21 cellular contexts compared by ENCODE assay signal in the genomic region with DNA sequence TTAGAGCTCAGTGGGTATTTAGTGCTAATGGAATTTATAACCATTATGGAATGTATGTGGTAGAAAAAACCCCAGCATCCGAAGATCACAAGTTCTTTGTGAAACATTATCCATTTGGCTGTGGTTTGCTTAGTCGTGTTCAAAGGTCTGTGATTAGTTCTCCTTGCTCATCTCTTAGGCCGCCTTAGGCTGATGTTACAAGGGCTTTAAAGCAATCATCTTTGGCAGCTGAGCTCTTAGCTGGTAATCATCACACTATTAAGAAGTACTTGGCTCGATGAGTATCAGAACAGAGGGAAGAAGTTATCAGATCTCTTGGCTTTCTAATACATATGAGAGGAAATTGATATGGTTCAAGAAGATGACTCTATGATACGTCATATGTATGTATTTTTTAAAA.
DNase-seq lines count a peak whose midpoint lies in the region; ATAC-seq and TF ChIP-seq lines count a peak whose summit lies in the region.
"Had no signal": no experiment of that assay in that cellular context is flagged by ENCODE, and none has a peak within 500 bp of the region (broad histone marks: within the 10 kb centered on the region; RNA-seq: fewer than 3 reads in every experiment).

No MANE protein-coding gene starts in this region.

- in situ Hi-C loops in mammary epithelial cell (cut with MboI; ENCODE audit: low sequenced_read_pairs in 2 of 2) = no loop called here

- no peaks in the 10 kb centered on the region for H3K9me3 ChIP-seq in mammary epithelial cell (replicated peaks; ENCODE audit: insufficient read depth, low read length)

- H3K4me2 ChIP-seq in mammary epithelial cell (ENCODE audit: insufficient read depth, low read depth, low read length) = peak overlapping the region; percentile 61

- DNase-seq in AG10803 (ENCODE audit: low read depth) = peak; percentile 91
- peak; percentile 80 for DNase-seq in M059J (ENCODE audit: low read depth)
- DNase-seq in mammary epithelial cell = peak; percentile 88
- DNase-seq in kidney tubule cell (ENCODE audit: low spot score) = peak; percentile 48
- no peak for DNase-seq in NCI-H2171 treated with DMSO at 0.1 percent for 48 hours (lab: John Stamatoyannopoulos, UW)
- no peak for DNase-seq in NCI-H748 (lab: John Stamatoyannopoulos, UW; ENCODE audit: unreplicated experiment)
- DNase-seq: activated CD4-positive, alpha-beta memory T cell treated with anti-CD3 and anti-CD28 coated beads for 36 hours; activated naive CD4-positive, alpha-beta T cell treated with anti-CD3 and anti-CD28 coated beads, Interleukin-2, amount 50 U/mL, for 16 hours; C1 segment of cervical spinal cord; dermis blood vessel endothelial cell; GF-D8; head of caudate nucleus; MM.1S; NCI-H446; RPMI8226; T1000 had no signal

- H3K27me3 ChIP-seq in mammary epithelial cell (ENCODE audit: insufficient read depth, low read length) = no peaks in the 10 kb centered on the region

- no peak for TF ChIP-seq CTCF in AG10803 (conservative IDR thresholded peaks at IDR 0.05; ENCODE audit: low read length)
- no peak for TF ChIP-seq CTCF in mammary epithelial cell (conservative IDR thresholded peaks at IDR 0.05 in 1 of 2, IDR thresholded peaks at IDR 0.05 in 1 of 2; ENCODE audit: extremely low read depth in 1 of 2, insufficient read depth in 1 of 2, low read depth in 1 of 2, low read length in 2 of 2)

- H3K4me3 ChIP-seq in AG10803 (ENCODE audit: low read length) = 0 out of 2 replicates have a peak overlapping the region, but pooled peaks have one; percentile 5
- H3K4me3 ChIP-seq in mammary epithelial cell (replicated peaks in 1 of 3; ENCODE audit: insufficient read depth in 1 of 3, low read depth in 2 of 3, low read length in 3 of 3) = no peak overlapping the region
- H3K4me3 ChIP-seq: lung had no signal

- peak overlapping the region; percentile 54 for H3K27ac ChIP-seq in mammary epithelial cell (ENCODE audit: insufficient read depth, low read depth, low read length)
- H3K27ac ChIP-seq: parathyroid adenoma had no signal

- CTCF ChIA-PET in mammary epithelial cell (lab: Charles Lee; ENCODE audit: low non-redundant PET) = no interaction called here

- WGBS in mammary epithelial cell (ENCODE audit: low coverage, missing lambda C conversion rate) = 12% methylated on average over 5 of the region's 5 CpGs

- H2AFZ ChIP-seq in mammary epithelial cell (ENCODE audit: low read depth, low read length) = no peak overlapping the region
- H2AFZ ChIP-seq: parathyroid adenoma had no signal

- dilution Hi-C loops in mammary epithelial cell (cut with HindIII; ENCODE audit: low sequenced_read_pairs) = no loop called here

- H3K9ac ChIP-seq in mammary epithelial cell (ENCODE audit: insufficient read depth, low read length) = no peak overlapping the region
- H3K9ac ChIP-seq: parathyroid adenoma had no signal

- peaks cover 11% of the 10 kb centered on the region for H3K4me1 ChIP-seq in mammary epithelial cell (ENCODE audit: insufficient read depth, low read length)
- H3K4me1 ChIP-seq: parathyroid adenoma had no signal

- BruUV-seq in mammary epithelial cell (replicated peaks; lab: Mats Ljungman, UMichigan) = no TSS peak

- no peak for ATAC-seq in GM21381 (IDR thresholded peaks at IDR 0.05; ENCODE audit: unreplicated experiment)
- ATAC-seq in HG03097 (IDR thresholded peaks at IDR 0.05; ENCODE audit: low FRiP score, unreplicated experiment) = no peak
- ATAC-seq: stimulated activated memory B cell treated with anti-CD40 and anti-IgM and Interleukin-4, amounts not matched to agents 10 μg/mL and 1 μg/mL and 100 μg/mL, for 72 hours had no signal

- H3K79me2 ChIP-seq in mammary epithelial cell (ENCODE audit: insufficient read depth, low read length) = no peaks in the 10 kb centered on the region
- H3K79me2 ChIP-seq: parathyroid adenoma had no signal

- intact Hi-C loops in mammary epithelial cell (cut with micrococcal nuclease) = loop anchor here (2.0 kb wide), 1 partner anchor 67 kb away; no protein-coding TSS in a partner anchor

- H3K36me3 ChIP-seq in mammary epithelial cell (ENCODE audit: insufficient read depth, low read length) = no peaks in the 10 kb centered on the region

- H4K20me1 ChIP-seq in mammary epithelial cell (ENCODE audit: insufficient read depth, low read length) = no peaks in the 10 kb centered on the region

Comparison
In these comparisons a context has a peak if more than half of its experiments do, and no peak if none do; other contexts are left out.
1. DNase-seq: peak in AG10803 (single experiment), M059J (single experiment), mammary epithelial cell (single experiment) and kidney tubule cell (single experiment); none in NCI-H2171 treated with DMSO at 0.1 percent for 48 hours (single experiment) and NCI-H748 (single experiment).